10 cellular contexts compared by ENCODE assay signal in genomic region chr16:89300311-89300975, GRCh38.
A peak's percentile ranks its signal among the peaks of the same experiment; 100 is the strongest.
DNase-seq lines count a peak whose midpoint lies in the region; ATAC-seq, FAIRE-seq and TF ChIP-seq lines count a peak whose summit lies in the region.
"Had no signal": no experiment of that assay in that cellular context is flagged by ENCODE, and none has a peak within 500 bp of the region (broad histone marks: within the 10 kb centered on the region; RNA-seq: fewer than 3 reads in every experiment).

No MANE protein-coding gene starts in this region.

- 89% methylated on average over 21 of the region's 21 CpGs for WGBS in GM12878 (ENCODE audit: insufficient coverage, insufficient replicate concordance, low lambda C conversion rate, missing lambda C conversion rate)
- WGBS in small intestine, 3 donors = 47 to 70% (median 59%) methylated on average over 20 to 21 of the region's 21 CpGs

- no peaks in the 10 kb centered on the region; the same call in none of the 2 replicates for H3K79me2 ChIP-seq in GM12878 (ENCODE audit: control insufficient read depth, insufficient read depth, low read length)

- in situ Hi-C loops in GM12878 (cut with MboI) = no loop called here

- H3K27me3 ChIP-seq in GM12878 (replicated peaks in 1 of 2; ENCODE audit: control insufficient read depth in 2 of 2, insufficient read depth in 2 of 2, low read length in 1 of 2) (no peaks in the 10 kb centered on the region), iPS-15b (ENCODE audit: control insufficient read depth, insufficient read depth, low read length) (no peaks in the 10 kb centered on the region), small intestine (ENCODE audit: control insufficient read depth in 2 of 2, insufficient read depth in 2 of 2, low read length in 2 of 2) (no peaks in the 10 kb centered on the region)

- ATAC-seq in GM12878 (peak; percentile 19; the same call in 1 of the 3 replicates), HG02759 (IDR thresholded peaks at IDR 0.05; ENCODE audit: unreplicated experiment) (no peak), HG02870 (IDR thresholded peaks at IDR 0.05; ENCODE audit: unreplicated experiment) (no peak)

- TF ChIP-seq EP300 in GM12878 (IDR thresholded peaks at IDR 0.05; ENCODE audit: borderline replicate concordance in 1 of 2, control insufficient read depth in 1 of 2, low read depth in 2 of 2, low read length in 2 of 2) = no peak

- TF ChIP-seq CTCF in HFFc6 (IDR thresholded peaks at IDR 0.05) = no peak
- no peak for TF ChIP-seq CTCF in GM12878 (IDR thresholded peaks at IDR 0.05 in 2 of 3, conservative IDR thresholded peaks at IDR 0.05 in 1 of 3; ENCODE audit: control insufficient read depth in 2 of 3, extremely low read depth in 1 of 3, insufficient read depth in 1 of 3, low read depth in 3 of 3, low read length in 3 of 3)

- H3K27ac ChIP-seq in GM12878 (ENCODE audit: control insufficient read depth, insufficient read depth) (no peak overlapping the region), small intestine (ENCODE audit: low read depth in 1 of 2, low read length in 1 of 2) (peak overlapping the region in 1 of 2 donors; percentile 46)

- peaks cover 15% of the 10 kb centered on the region for H3K27me3 Mint-ChIP-seq in HFFc6 (ENCODE audit: insufficient read depth)
- H3K27me3 Mint-ChIP-seq: activated B cell treated with CpG ODN at 0.5 μM for 24 hours had no signal

- H3K9ac ChIP-seq in GM12878 (ENCODE audit: control insufficient read depth, insufficient read depth, low read length) (no peak overlapping the region), iPS-15b (ENCODE audit: low read depth, low read length) (peak overlapping the region; percentile 60)

- H3K4me3 Mint-ChIP-seq in HFFc6 = peak overlapping the region; percentile 30; the same call in 1 of the 2 replicates
- H3K4me3 Mint-ChIP-seq: activated B cell treated with CpG ODN at 0.5 μM for 24 hours had no signal

- no peak overlapping the region for H3K4me2 ChIP-seq in GM12878 (ENCODE audit: control insufficient read depth, insufficient read depth)

- BruUV-seq in GM12878 (replicated peaks; lab: Mats Ljungman, UMichigan) = no TSS peak

- no peak for TF ChIP-seq RAD21 in GM12878 (IDR thresholded peaks at IDR 0.05; ENCODE audit: insufficient read depth, low read depth, low read length)

- POLR2A ChIA-PET in GM12878 (lab: Charles Lee) = no interaction called here

- H3K9me3 ChIP-seq in GM12878 (replicated peaks; ENCODE audit: control insufficient read depth, insufficient read depth, low read length) (no peaks in the 10 kb centered on the region), iPS-15b (ENCODE audit: control insufficient read depth, insufficient read depth, low read length) (no peaks in the 10 kb centered on the region), small intestine (ENCODE audit: control insufficient read depth, low read depth) (no peaks in the 10 kb centered on the region)

- H3K36me3 ChIP-seq in GM12878 (ENCODE audit: control insufficient read depth in 2 of 2, insufficient read depth in 2 of 2, low read length in 1 of 2) (peaks cover 24 to 42% of the 10 kb centered on the region in 2 experiments; a peak in 3 of 4 replicates), iPS-15b (ENCODE audit: control insufficient read depth, insufficient read depth, low read length) (peaks cover 32% of the 10 kb centered on the region), small intestine (ENCODE audit: control insufficient read depth in 2 of 2, insufficient read depth in 2 of 2, low read length in 2 of 2) (peaks cover 0 to 5% of the 10 kb centered on the region in 2 donors)

- peaks cover 50% of the 10 kb centered on the region for H3K4me1 Mint-ChIP-seq in HFFc6 (ENCODE audit: low read depth)

- H3K4me3 ChIP-seq in GM12878 (no peak overlapping the region), iPS-15b (ENCODE audit: low read depth, low read length) (no peak overlapping the region), small intestine (ENCODE audit: low read depth in 1 of 2, low read length in 2 of 2) (no peak overlapping the region)

- intact Hi-C loops in GM12878 (cut with micrococcal nuclease; ENCODE audit: unreplicated experiment) = no loop called here

- RAD21 ChIA-PET in GM12878 (lab: Charles Lee; ENCODE audit: unreplicated experiment) = no interaction called here

- H3K4me1 ChIP-seq in GM12878 (ENCODE audit: control insufficient read depth, insufficient read depth, low read length) = no peaks in the 10 kb centered on the region
- peaks cover 11% of the 10 kb centered on the region for H3K4me1 ChIP-seq in iPS-15b (ENCODE audit: control insufficient read depth, insufficient read depth, low read length)
- no peaks in the 10 kb centered on the region for H3K4me1 ChIP-seq in small intestine (ENCODE audit: control insufficient read depth in 2 of 2, insufficient read depth in 1 of 2, low read depth in 1 of 2, low read length in 1 of 2)

- FAIRE-seq in GM12878 (lab: Jason Lieb, UNC) = no peak
- FAIRE-seq in small intestine (lab: Jason Lieb, UNC) = no peak

- CTCF ChIA-PET in GM12878 (lab: Yijun Ruan, JAX) = no interaction called here

- TF ChIP-seq POLR2A in GM12878 (IDR thresholded peaks at IDR 0.05; ENCODE audit: low read depth, low read length) = peak; percentile 48; the same call in 1 of the 2 replicates

- no peak for DNase-seq in HFFc6
- DNase-seq in GM12878 (ENCODE audit: low read depth, low spot score) = no peak
- peak; percentile 77 for DNase-seq in small intestine
- no peak for DNase-seq in NCI-H2081 (lab: John Stamatoyannopoulos, UW)
- no peak for DNase-seq in activated CD4-positive, CD25-positive, alpha-beta regulatory T cell (lab: John Stamatoyannopoulos, UW)
- DNase-seq: activated B cell treated with CpG ODN at 0.5 μM for 24 hours, MM.1S had no signal

- H3K9me3 Mint-ChIP-seq in HFFc6 = peaks cover 4% of the 10 kb centered on the region; the same call in 1 of the 2 replicates
- H3K9me3 Mint-ChIP-seq: activated B cell treated with CpG ODN at 0.5 μM for 24 hours had no signal

- H2AFZ ChIP-seq in GM12878 (ENCODE audit: control insufficient read depth, low read depth, low read length) = no peak overlapping the region

- SMC1A ChIA-PET in GM12878 (lab: Charles Lee; ENCODE audit: uncharacterized antibody, unreplicated experiment) = no interaction called here

- peaks cover 9% of the 10 kb centered on the region; the same call in 1 of the 2 replicates for H4K20me1 ChIP-seq in GM12878 (ENCODE audit: control insufficient read depth, insufficient read depth)

- H3K36me3 Mint-ChIP-seq in HFFc6 (ENCODE audit: low read depth) = peaks cover 43% of the 10 kb centered on the region

- peak overlapping the region; percentile 98 for H3K27ac Mint-ChIP-seq in HFFc6
- H3K27ac Mint-ChIP-seq: activated B cell treated with CpG ODN at 0.5 μM for 24 hours had no signal

TF ChIP-seq in GM12878, 131 proteins besides CTCF, POLR2A, EP300 and RAD21 (continues in another document):
- TF ChIP-seq HDAC6 (IDR thresholded peaks at IDR 0.05; ENCODE audit: unreplicated experiment) = no peak
- TF ChIP-seq BCL11A (IDR thresholded peaks at IDR 0.05; ENCODE audit: low read depth, low read length) = no peak
- no peak for TF ChIP-seq ZBTB33 (IDR thresholded peaks at IDR 0.05)
- no peak for TF ChIP-seq USF1 (IDR thresholded peaks at IDR 0.05; ENCODE audit: borderline replicate concordance, extremely low read length, insufficient read depth, low read depth, low read length)
- no peak for TF ChIP-seq HDGF (IDR thresholded peaks at IDR 0.05)
- TF ChIP-seq ATF2 (IDR thresholded peaks at IDR 0.05; ENCODE audit: low read length) = no peak
- no peak for TF ChIP-seq CHD4 (IDR thresholded peaks at IDR 0.05)
